Comparison of ENCODE assay signal across 30 cellular contexts in genomic region chr10:43320226-43320625, GRCh38. TPM values are rescaled to one million over a fixed set of nuclear protein-coding genes. Genes with fewer than 3 reads are reported as not detected.
"Had no signal": no experiment of that assay in that cellular context is flagged by ENCODE, and none has a peak within 500 bp of the region (broad histone marks: within the 10 kb centered on the region; RNA-seq: fewer than 3 reads in every experiment).

No MANE protein-coding gene starts in this region.

- DNase-seq: activated B cell treated with CpG ODN at 0.5 μM for 24 hours; activated CD4-positive, alpha-beta memory T cell treated with anti-CD3 and anti-CD28 coated beads for 36 hours; activated CD4-positive, alpha-beta T cell treated with anti-CD3 and anti-CD28 coated beads for 4 hours; activated CD4-positive, alpha-beta T cell treated with anti-CD3 and anti-CD28 coated beads, Interleukin-2, amount 10 ng/mL, durations not matched to agents 24 days and 14 days; activated CD4-positive, alpha-beta T cell treated with anti-CD3 and anti-CD28 coated beads, Interleukin-2, amount 50 U/mL, for 1 hour; activated CD4-positive, alpha-beta T cell treated with anti-CD3 and anti-CD28 coated beads, Interleukin-2, amount 50 U/mL, for 4 hours; activated CD4-positive, CD25-positive, alpha-beta regulatory T cell treated with anti-CD3 and anti-CD28 coated beads, Interleukin-2, amount 50 U/mL, for 72 hours; activated CD8-positive, alpha-beta memory T cell treated with anti-CD3 and anti-CD28 coated beads, Interleukin-2, amount 50 U/mL, for 4 hours; activated CD8-positive, alpha-beta T cell treated with anti-CD3 and anti-CD28 coated beads for 36 hours; activated effector memory CD4-positive, alpha-beta T cell treated with Interleukin-2 at 50 U/mL for 16 hours; activated gamma-delta T cell; activated naive CD4-positive, alpha-beta T cell treated with anti-CD3 and anti-CD28 coated beads, Interleukin-2, amount 10 ng/mL, durations not matched to agents 7 days and 5 days; activated naive CD4-positive, alpha-beta T cell treated with Interleukin-2 at 50 U/mL for 16 hours; activated naive CD8-positive, alpha-beta T cell treated with anti-CD3 and anti-CD28 coated beads, Interleukin-2, amount 10 ng/mL, durations not matched to agents 7 days and 5 days; activated naive CD8-positive, alpha-beta T cell treated with anti-CD3 and anti-CD28 coated beads, Interleukin-2, amount 50 U/mL, for 24 hours; activated T-cell treated with anti-CD3 and anti-CD28 coated beads, Interleukin-2, amount 50 U/mL, for 24 hours; activated T-cell treated with anti-CD3 and anti-CD28 coated beads, Interleukin-2, amount 50 U/mL, for 48 hours; amygdala; caudate nucleus; cerebellar nuclear complex; T-helper 2 cell; T-helper 9 cell had no signal

- H3K4me3 ChIP-seq: ascending aorta, cardiac muscle cell had no signal

- FAIRE-seq: bronchial epithelial cell, TTC549 had no signal

- H3K27me3 ChIP-seq: ascending aorta, cardiac muscle cell had no signal

- H3K36me3 ChIP-seq: ascending aorta, cardiac muscle cell had no signal

- H3K4me1 ChIP-seq: ascending aorta had no signal

- H3K27ac ChIP-seq: ascending aorta, cardiac muscle cell, VCaP had no signal

- H3K9me3 ChIP-seq: ascending aorta had no signal

RNA-seq across cellular contexts. Expression of gene FXYD4, which starts 51.2 kb away (rescaled TPM):
- total RNA-seq: activated B cell treated with CpG ODN at 0.5 μM for 24 hours; activated CD4-positive, alpha-beta memory T cell treated with anti-CD3 and anti-CD28 coated beads for 36 hours; activated CD4-positive, alpha-beta T cell treated with anti-CD3 and anti-CD28 coated beads, Interleukin-2, amount 10 ng/mL, durations not matched to agents 24 days and 14 days; activated CD8-positive, alpha-beta memory T cell treated with anti-CD3 and anti-CD28 coated beads for 36 hours; activated CD8-positive, alpha-beta T cell treated with anti-CD3 and anti-CD28 coated beads for 36 hours; activated naive CD8-positive, alpha-beta T cell treated with anti-CD3 and anti-CD28 coated beads, Interleukin-2, amount 10 ng/mL, durations not matched to agents 7 days and 5 days; activated T-helper 2 cell treated with anti-CD3 and anti-CD28 coated beads, Interferon-gamma antibody, Interleukin-2, Interleukin-4, amounts not matched to agents 10 μg/mL and 5 μg/mL and 100 μg/mL, durations not matched to agents 14 hours and 24 hours and 36 hours; ascending aorta; bronchial epithelial cell; cardiac muscle cell; chondrocyte had no signal
- polyA plus RNA-seq: cardiac muscle cell had no signal

RNA-seq across cellular contexts. Expression of gene RASGEF1A, which starts 53.4 kb away (rescaled TPM):
- total RNA-seq: ascending aorta had no signal
